Comparison of ENCODE assay signal across 9 cellular contexts in the genomic region with DNA sequence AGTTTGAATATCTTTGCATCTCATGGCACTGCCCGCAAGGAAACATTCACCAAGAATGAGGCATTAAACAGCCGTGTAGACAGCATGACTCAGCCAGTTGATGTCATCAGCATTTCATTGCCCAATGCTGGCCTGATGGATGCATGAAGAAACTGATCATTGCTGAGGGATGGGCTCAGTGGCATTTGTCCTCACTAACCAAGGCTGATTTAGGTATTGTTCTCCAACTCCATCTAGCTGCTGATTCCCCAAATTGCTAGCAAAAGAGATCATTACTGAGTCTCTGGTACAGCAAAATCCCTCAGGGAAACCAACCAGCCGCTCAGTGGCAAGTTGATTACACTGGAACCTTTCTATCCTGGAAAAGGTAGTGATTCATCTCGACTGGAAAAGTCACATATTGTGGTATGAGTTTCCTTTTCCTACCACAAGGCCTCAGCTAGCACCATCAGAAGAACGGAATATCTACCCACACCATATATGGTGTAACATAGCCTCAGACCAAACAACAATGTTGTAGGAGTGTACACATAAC.
DNase-seq lines count a peak whose midpoint lies in the region; ATAC-seq and TF ChIP-seq lines count a peak whose summit lies in the region.
"Had no signal": no experiment of that assay in that cellular context is flagged by ENCODE, and none has a peak within 500 bp of the region (broad histone marks: within the 10 kb centered on the region; RNA-seq: fewer than 3 reads in every experiment).

No MANE protein-coding gene starts in this region.

- 52 to 62% (median 57%) methylated on average over 5 of the region's 5 CpGs for WGBS in spleen, 5 donors

- no peak overlapping the region for H3K27ac ChIP-seq in left ventricle myocardium inferior (replicated peaks)
- no peak overlapping the region for H3K27ac ChIP-seq in spleen

- H3K4me3 ChIP-seq in left ventricle myocardium inferior (no peak overlapping the region), fibroblast of mammary gland (ENCODE audit: control insufficient read depth, low read depth, low read length) (no peak overlapping the region), spleen (no peak overlapping the region)

- H3K4me1 ChIP-seq in left ventricle myocardium inferior (no peaks in the 10 kb centered on the region), spleen (no peaks in the 10 kb centered on the region)

- H3K36me3 ChIP-seq in left ventricle myocardium inferior (no peaks in the 10 kb centered on the region), spleen (no peaks in the 10 kb centered on the region)

- no peak for ATAC-seq in Right ventricle myocardium superior (ENCODE audit: poor library complexity)
- ATAC-seq in GM18868 (IDR thresholded peaks at IDR 0.05; ENCODE audit: unreplicated experiment), result no peak

- H3K9me3 ChIP-seq in left ventricle myocardium inferior (replicated peaks), result no peaks in the 10 kb centered on the region
- H3K9me3 ChIP-seq in spleen, result no peaks in the 10 kb centered on the region

- TF ChIP-seq POLR2A in spleen (IDR thresholded peaks at IDR 0.05), result no peak

- H3K27me3 ChIP-seq in left ventricle myocardium inferior (ENCODE audit: low read depth) (no peaks in the 10 kb centered on the region), spleen (replicated peaks in 1 of 7) (no peaks in the 10 kb centered on the region)

- peak; percentile 25 for TF ChIP-seq CTCF in left ventricle myocardium inferior (IDR thresholded peaks at IDR 0.05; ENCODE audit: borderline replicate concordance)
- peak; percentile 61 for TF ChIP-seq CTCF in fibroblast of mammary gland (conservative IDR thresholded peaks at IDR 0.05; ENCODE audit: control insufficient read depth, insufficient read depth, low read depth, low read length)
- TF ChIP-seq CTCF in spleen (IDR thresholded peaks at IDR 0.05 in 8 of 11, conservative IDR thresholded peaks at IDR 0.05 in 3 of 11), result no peak

- no peak for DNase-seq in left ventricle myocardium inferior
- no peak for DNase-seq in Right ventricle myocardium superior
- peak; percentile 95 for DNase-seq in RPMI7951 (ENCODE audit: low read depth)
- DNase-seq in fibroblast of mammary gland (ENCODE audit: low read depth), result peak; percentile 97
- DNase-seq in spleen, result no peak
- no peak for DNase-seq in OCI-M2 (lab: John Stamatoyannopoulos, UW; ENCODE audit: unreplicated experiment)
- no peak for DNase-seq in NCI-H2029 treated with DMSO at 0.1 percent for 48 hours (lab: John Stamatoyannopoulos, UW)
- DNase-seq: DND-41 had no signal

- intact Hi-C loops in left ventricle myocardium inferior (cut with micrococcal nuclease), result no loop called here
- intact Hi-C loops in Right ventricle myocardium superior (cut with DNase I), result loop anchor here (10.0 kb wide), 1 partner anchor 222 kb away; no protein-coding TSS in a partner anchor
- intact Hi-C loops in spleen (cut with DNase I; ENCODE audit: low total_unique reads), result no loop called here

Comparison
In these comparisons a context has a peak if more than half of its experiments do, and no peak if none do; other contexts are left out.
1. DNase-seq: peak in RPMI7951 (single experiment) and fibroblast of mammary gland (single experiment); none in left ventricle myocardium inferior (single experiment), Right ventricle myocardium superior (single experiment), spleen (single experiment), OCI-M2 (single experiment) and NCI-H2029 treated with DMSO at 0.1 percent for 48 hours (single experiment).
2. CTCF ChIP-seq: peak in left ventricle myocardium inferior (single experiment) and fibroblast of mammary gland (single experiment); none in spleen (0 of 11).